ENCODE assay signal across 8 cellular contexts in the genomic region with DNA sequence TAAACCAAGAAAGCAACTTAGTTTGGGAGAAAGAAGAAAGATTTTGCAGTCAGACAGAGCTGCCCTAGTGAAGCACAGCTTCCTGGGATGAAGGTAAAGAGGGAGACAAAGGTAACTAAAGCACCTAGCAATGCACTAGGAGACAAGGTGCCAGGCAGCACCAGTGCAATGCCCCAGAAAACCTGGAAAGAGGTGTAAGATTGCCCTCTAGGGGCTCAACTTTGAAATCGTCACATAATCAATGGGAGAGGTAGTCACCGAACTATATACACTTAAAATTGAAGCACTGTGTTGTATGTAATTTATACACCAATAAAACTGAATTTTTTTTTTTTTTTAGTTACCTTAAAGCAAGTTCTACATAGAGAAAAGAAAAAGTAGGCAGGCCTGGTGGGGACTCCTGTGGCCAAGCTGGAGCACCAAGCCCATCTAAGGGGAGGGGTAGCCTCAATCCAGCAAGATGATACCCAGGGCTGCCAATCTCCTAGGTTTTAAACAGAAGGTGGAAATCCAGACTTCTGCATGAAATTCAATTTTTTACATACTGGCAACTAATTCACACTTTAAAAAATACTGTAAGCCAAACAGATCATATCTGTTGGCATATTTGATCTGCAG. TPM values are rescaled to one million over a fixed set of nuclear protein-coding genes. Genes with fewer than 3 reads are reported as not detected.
DNase-seq lines count a peak whose midpoint lies in the region; ATAC-seq and TF ChIP-seq lines count a peak whose summit lies in the region.

No MANE protein-coding gene starts in this region.

- in situ Hi-C loops in GM13976 (cut with MboI; ENCODE audit: low sequenced_read_pairs, unreplicated experiment) (no loop called here), T47D (cut with HindIII; ENCODE audit: low pct_unique_long_range_greater_than_20kb, low sequenced_read_pairs) (no loop called here)

- no peak for TF ChIP-seq CTCF in GM13976 (IDR thresholded peaks at IDR 0.05; ENCODE audit: borderline replicate concordance, control extremely low read depth, extremely low read depth, insufficient read depth, missing control alignments)

- DNase-seq in A172 (ENCODE audit: low spot score) (peak; percentile 52), GM13976 (ENCODE audit: low spot score) (peak; percentile 12), NCI-H2196 (lab: John Stamatoyannopoulos, UW; ENCODE audit: unreplicated experiment) (peak; percentile 44), T47D (ENCODE audit: low read depth in 1 of 2, low spot score in 1 of 2) (peak; percentile 68 to 82), medulla oblongata (ENCODE audit: extremely low spot score) (peak; percentile 21), C1 segment of cervical spinal cord (lab: John Stamatoyannopoulos, UW) (no peak), activated gamma-delta T cell (lab: John Stamatoyannopoulos, UW) (no peak)

- ATAC-seq in HG02610 (IDR thresholded peaks at IDR 0.05; ENCODE audit: unreplicated experiment): no peak

RNA-seq across cellular contexts. Expression of gene CDK5RAP2, which starts 48.2 kb away (rescaled TPM):
- 34.8 and 42.9 TPM in 2 replicates for total RNA-seq in A172 (2014; rRNA removed; shearing (Covaris generic))

Comparison
In these comparisons a context has a peak if more than half of its experiments do, and no peak if none do; other contexts are left out.
1. DNase-seq: peak in A172 (single experiment), GM13976 (single experiment), NCI-H2196 (single experiment), T47D (2 of 2) and medulla oblongata (single experiment); none in C1 segment of cervical spinal cord (0 of 14) and activated gamma-delta T cell (single experiment).